In the genomic region with DNA sequence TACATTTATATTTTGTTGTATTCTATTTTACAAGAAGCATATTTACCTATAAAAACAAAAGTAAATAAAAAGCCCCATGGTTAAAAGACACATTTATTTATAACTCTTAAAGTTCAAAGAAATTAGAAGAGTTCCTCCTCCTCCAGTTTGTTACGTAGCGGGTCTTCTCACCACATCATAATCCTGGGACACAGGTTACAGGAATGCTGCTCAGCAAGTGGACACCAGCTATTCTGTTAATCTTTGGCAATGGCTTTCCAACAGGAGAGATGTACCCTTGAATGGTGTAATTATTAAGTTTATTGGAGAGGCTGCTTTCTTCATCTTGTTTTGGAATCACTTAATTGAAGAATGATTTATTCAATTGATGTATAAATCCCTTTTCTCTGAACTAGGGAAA, we compare ENCODE assay signal across 18 cellular contexts. TPM values are rescaled to one million over a fixed set of nuclear protein-coding genes. Genes with fewer than 3 reads are reported as not detected.
A peak's percentile ranks its signal among the peaks of the same experiment; 100 is the strongest.
DNase-seq lines count a peak whose midpoint lies in the region; ATAC-seq and TF ChIP-seq lines count a peak whose summit lies in the region.
"Had no signal": no experiment of that assay in that cellular context is flagged by ENCODE, and none has a peak within 500 bp of the region (broad histone marks: within the 10 kb centered on the region; RNA-seq: fewer than 3 reads in every experiment).

No MANE protein-coding gene starts in this region.

- peaks cover 69 to 70% of the 10 kb centered on the region in 2 experiments for H3K4me1 ChIP-seq in neutrophil (ENCODE audit: control insufficient read depth in 1 of 2, insufficient read depth in 1 of 2, low read depth in 1 of 2, low read length in 1 of 2)
- H3K4me1 ChIP-seq: BE2C had no signal

- peak; percentile 39 for DNase-seq in kidney tubule cell (ENCODE audit: low spot score)
- DNase-seq in renal cortical epithelial cell (ENCODE audit: low read depth), result peak; percentile 31
- DNase-seq in effector memory CD8-positive, alpha-beta T cell, result no peak
- no peak for DNase-seq in chondrocyte (ENCODE audit: low spot score)
- DNase-seq in occipital lobe (lab: John Stamatoyannopoulos, UW), result no peak
- DNase-seq in Ammon's horn (ENCODE audit: low spot score), result no peak
- DNase-seq: AML-193; BE2C; C1 segment of cervical spinal cord; Calu3; CD4-positive, alpha-beta T cell; CD8-positive, alpha-beta T cell; DMS79 treated with DMSO at 0.1 percent for 48 hours; GF-D8 had no signal

- H3K4me3 Mint-ChIP-seq in effector memory CD8-positive, alpha-beta T cell, result no peak overlapping the region
- no peak overlapping the region for H3K4me3 Mint-ChIP-seq in chondrocyte (ENCODE audit: unreplicated experiment)
- H3K4me3 Mint-ChIP-seq: CD4-positive, alpha-beta T cell; CD8-positive, alpha-beta T cell had no signal

- H3K27ac ChIP-seq in C4-2B (peak overlapping the region; percentile 25; the same call in 1 of the 2 replicates), neutrophil (peak overlapping the region; percentile 41)
- H3K27ac ChIP-seq: A549, BLaER1 had no signal

- H3K4me3 ChIP-seq in neutrophil (ENCODE audit: low read depth in 1 of 2, low read length in 1 of 2), result no peak overlapping the region
- H3K4me3 ChIP-seq: A549, BLaER1 had no signal

- no peaks in the 10 kb centered on the region for H3K27me3 ChIP-seq in neutrophil
- H3K27me3 ChIP-seq: BE2C, BLaER1 had no signal

- TF ChIP-seq CTCF in C4-2B (conservative IDR thresholded peaks at IDR 0.05), result no peak
- TF ChIP-seq CTCF in neutrophil (IDR thresholded peaks at IDR 0.05), result no peak
- no peak for TF ChIP-seq CTCF in chondrocyte (IDR thresholded peaks at IDR 0.05)

- no peaks in the 10 kb centered on the region for H3K9me3 Mint-ChIP-seq in effector memory CD8-positive, alpha-beta T cell
- peaks cover 7% of the 10 kb centered on the region for H3K9me3 Mint-ChIP-seq in chondrocyte (ENCODE audit: low read depth)

- no peaks in the 10 kb centered on the region for H3K4me1 Mint-ChIP-seq in effector memory CD8-positive, alpha-beta T cell (ENCODE audit: low read depth in 2 of 2)
- no peaks in the 10 kb centered on the region for H3K4me1 Mint-ChIP-seq in chondrocyte (ENCODE audit: low read depth)

- peaks cover under 1% of the 10 kb centered on the region for H3K36me3 Mint-ChIP-seq in effector memory CD8-positive, alpha-beta T cell (ENCODE audit: insufficient read depth)
- H3K36me3 Mint-ChIP-seq in chondrocyte (ENCODE audit: low read depth), result peaks cover 5% of the 10 kb centered on the region
- H3K36me3 Mint-ChIP-seq: CD8-positive, alpha-beta T cell had no signal

- no peaks in the 10 kb centered on the region for H3K36me3 ChIP-seq in neutrophil
- H3K36me3 ChIP-seq: BE2C, BLaER1 had no signal

- H3K27me3 Mint-ChIP-seq in effector memory CD8-positive, alpha-beta T cell, result peaks cover 45 to 70% of the 10 kb centered on the region in 2 donors
- H3K27me3 Mint-ChIP-seq in chondrocyte (ENCODE audit: low read depth), result peaks cover 12% of the 10 kb centered on the region

- no peaks in the 10 kb centered on the region for H3K9me3 ChIP-seq in neutrophil
- H3K9me3 ChIP-seq: BE2C had no signal

- ATAC-seq in effector memory CD8-positive, alpha-beta T cell (replicated peaks), result no peak
- ATAC-seq: A549; CD8-positive, alpha-beta T cell had no signal

- H3K27ac Mint-ChIP-seq in effector memory CD8-positive, alpha-beta T cell, result no peak overlapping the region
- no peak overlapping the region for H3K27ac Mint-ChIP-seq in chondrocyte (ENCODE audit: unreplicated experiment)
- H3K27ac Mint-ChIP-seq: CD4-positive, alpha-beta T cell; CD8-positive, alpha-beta T cell had no signal

RNA-seq across cellular contexts. Expression of a gene that starts 19.6 kb away (rescaled TPM):
- 93.1 and 343 TPM in 2 replicates for total RNA-seq in renal cortical epithelial cell
- total RNA-seq in chondrocyte, result 28.2 to 32.0 TPM (median 31.1 TPM) in 3 replicates
- 63.3 TPM for total RNA-seq in occipital lobe

Comparison
In these comparisons a context has a peak if more than half of its experiments do, and no peak if none do; other contexts are left out.
1. DNase-seq: peak in kidney tubule cell (single experiment) and renal cortical epithelial cell (single experiment); none in effector memory CD8-positive, alpha-beta T cell (0 of 3), chondrocyte (single experiment), occipital lobe (single experiment) and Ammon's horn (single experiment).